24 cellular contexts compared by ENCODE assay signal in genomic region chr12:39165338-39165737, GRCh38.
DNase-seq lines count a peak whose midpoint lies in the region; ATAC-seq, FAIRE-seq and TF ChIP-seq lines count a peak whose summit lies in the region.
"Had no signal": no experiment of that assay in that cellular context is flagged by ENCODE, and none has a peak within 500 bp of the region (broad histone marks: within the 10 kb centered on the region; RNA-seq: fewer than 3 reads in every experiment).

No MANE protein-coding gene starts in this region.

- peak; percentile 60 for ATAC-seq in mucosa of descending colon
- no peak for ATAC-seq in pancreas
- ATAC-seq in HG03432 (IDR thresholded peaks at IDR 0.05; ENCODE audit: unreplicated experiment) = no peak
- ATAC-seq: A549; CD8-positive, alpha-beta T cell had no signal

- intact Hi-C loops in mucosa of descending colon (cut with DNase I, micrococcal nuclease) (no loop called here), pancreas (cut with DNase I) (no loop called here)

- H3K36me3 Mint-ChIP-seq in endodermal cell (ENCODE audit: low read depth) = peaks cover 3% of the 10 kb centered on the region
- H3K36me3 Mint-ChIP-seq in T-helper 2 cell treated with Interferon-gamma antibody and Interleukin-4, amounts not matched to agents 5 μg/mL and 100 μg/mL, for 36 hours (ENCODE audit: low read depth) = no peaks in the 10 kb centered on the region
- H3K36me3 Mint-ChIP-seq: CD8-positive, alpha-beta T cell had no signal

- DNase-seq in DMS53 (lab: John Stamatoyannopoulos, UW) = peak; percentile 59
- DNase-seq in HT-29 (ENCODE audit: low spot score) = peak; percentile 5
- DNase-seq in endodermal cell = no peak
- no peak for DNase-seq in mucosa of descending colon
- no peak for DNase-seq in T-helper 2 cell treated with Interferon-gamma antibody and Interleukin-4, amounts not matched to agents 5 μg/mL and 100 μg/mL, for 36 hours (ENCODE audit: low spot score)
- DNase-seq in caudate nucleus (lab: John Stamatoyannopoulos, UW) = no peak
- DNase-seq in pancreas = no peak
- DNase-seq: AML-193; Caco-2; Calu3; CD4-positive, alpha-beta T cell; CD8-positive, alpha-beta T cell; DMS79 treated with DMSO at 0.1 percent for 48 hours; GF-D8 had no signal

- H3K27ac Mint-ChIP-seq in endodermal cell = peak overlapping the region; percentile 21
- H3K27ac Mint-ChIP-seq in T-helper 2 cell treated with Interferon-gamma antibody and Interleukin-4, amounts not matched to agents 5 μg/mL and 100 μg/mL, for 36 hours = no peak overlapping the region
- H3K27ac Mint-ChIP-seq: B cell; CD4-positive, alpha-beta T cell; CD8-positive, alpha-beta T cell had no signal

- H3K4me3 Mint-ChIP-seq in endodermal cell = no peak overlapping the region
- no peak overlapping the region for H3K4me3 Mint-ChIP-seq in T-helper 2 cell treated with Interferon-gamma antibody and Interleukin-4, amounts not matched to agents 5 μg/mL and 100 μg/mL, for 36 hours
- H3K4me3 Mint-ChIP-seq: B cell; CD4-positive, alpha-beta T cell; CD8-positive, alpha-beta T cell had no signal

- H3K4me3 ChIP-seq in endodermal cell (ENCODE audit: low read length) = no peak overlapping the region
- H3K4me3 ChIP-seq in mucosa of descending colon = no peak overlapping the region
- no peak overlapping the region for H3K4me3 ChIP-seq in pancreas
- H3K4me3 ChIP-seq: A549; BLaER1 treated with 17β-estradiol and CSF1 and Interleukin-3, amounts not matched to agents 10 nM and 100 nM had no signal

- peaks cover 15% of the 10 kb centered on the region for H3K9me3 Mint-ChIP-seq in endodermal cell
- no peaks in the 10 kb centered on the region for H3K9me3 Mint-ChIP-seq in T-helper 2 cell treated with Interferon-gamma antibody and Interleukin-4, amounts not matched to agents 5 μg/mL and 100 μg/mL, for 36 hours

- H3K36me3 ChIP-seq in endodermal cell (ENCODE audit: control insufficient read depth, insufficient read depth, low read length) (no peaks in the 10 kb centered on the region), mucosa of descending colon (ENCODE audit: low read depth) (no peaks in the 10 kb centered on the region), pancreas (no peaks in the 10 kb centered on the region)
- H3K36me3 ChIP-seq: BLaER1 treated with 17β-estradiol and CSF1 and Interleukin-3, amounts not matched to agents 10 nM and 100 nM had no signal

- H3K27me3 Mint-ChIP-seq in endodermal cell (ENCODE audit: insufficient read depth) = no peaks in the 10 kb centered on the region
- H3K27me3 Mint-ChIP-seq in T-helper 2 cell treated with Interferon-gamma antibody and Interleukin-4, amounts not matched to agents 5 μg/mL and 100 μg/mL, for 36 hours (ENCODE audit: low read depth) = no peaks in the 10 kb centered on the region
- H3K27me3 Mint-ChIP-seq: B cell; CD4-positive, alpha-beta T cell had no signal

- peaks cover 19% of the 10 kb centered on the region for H3K4me1 Mint-ChIP-seq in endodermal cell
- H3K4me1 Mint-ChIP-seq in T-helper 2 cell treated with Interferon-gamma antibody and Interleukin-4, amounts not matched to agents 5 μg/mL and 100 μg/mL, for 36 hours (ENCODE audit: low read depth) = no peaks in the 10 kb centered on the region
- H3K4me1 Mint-ChIP-seq: B cell had no signal

- no peak for FAIRE-seq in pancreas (lab: Jason Lieb, UNC)
- FAIRE-seq: A549, D721Med, G401.6, GM12891, GM19239 had no signal

- H3K9me3 ChIP-seq in endodermal cell (ENCODE audit: control insufficient read depth, low read length) (peaks cover 7% of the 10 kb centered on the region), mucosa of descending colon (no peaks in the 10 kb centered on the region), pancreas (no peaks in the 10 kb centered on the region)
- H3K9me3 ChIP-seq: A549; BLaER1 treated with 17β-estradiol and CSF1 and Interleukin-3, amounts not matched to agents 10 nM and 100 nM; Caco-2 had no signal

- no peak overlapping the region for H3K9ac ChIP-seq in endodermal cell (ENCODE audit: extremely low read depth, low read length, poor library complexity, severe bottlenecking)
- H3K9ac ChIP-seq: BLaER1 treated with 17β-estradiol and CSF1 and Interleukin-3, amounts not matched to agents 10 nM and 100 nM had no signal

- no peak overlapping the region for H3K27ac ChIP-seq in endodermal cell (ENCODE audit: low read depth, low read length)
- no peak overlapping the region for H3K27ac ChIP-seq in caudate nucleus (ENCODE audit: low read depth, low read length)
- no peak overlapping the region for H3K27ac ChIP-seq in pancreas
- H3K27ac ChIP-seq: 22Rv1; A549; BLaER1 treated with 17β-estradiol and CSF1 and Interleukin-3, amounts not matched to agents 10 nM and 100 nM; C4-2B had no signal

- TF ChIP-seq CTCF in endodermal cell (conservative IDR thresholded peaks at IDR 0.05) (no peak), mucosa of descending colon (IDR thresholded peaks at IDR 0.05) (no peak), pancreas (IDR thresholded peaks at IDR 0.05) (no peak)

- H3K4me1 ChIP-seq in endodermal cell (ENCODE audit: control insufficient read depth, insufficient read depth, low read length) (no peaks in the 10 kb centered on the region), mucosa of descending colon (ENCODE audit: low read depth) (no peaks in the 10 kb centered on the region), pancreas (no peaks in the 10 kb centered on the region)
- H3K4me1 ChIP-seq: A549; BLaER1 treated with 17β-estradiol and CSF1 and Interleukin-3, amounts not matched to agents 10 nM and 100 nM; Caco-2 had no signal

- H3K27me3 ChIP-seq in endodermal cell (ENCODE audit: control insufficient read depth, insufficient read depth, low read length, poor library complexity, severe bottlenecking) = no peaks in the 10 kb centered on the region
- no peaks in the 10 kb centered on the region for H3K27me3 ChIP-seq in pancreas
- H3K27me3 ChIP-seq: BLaER1 treated with 17β-estradiol and CSF1 and Interleukin-3, amounts not matched to agents 10 nM and 100 nM had no signal

Comparison
In these comparisons a context has a peak if more than half of its experiments do, and no peak if none do; other contexts are left out.
1. DNase-seq: peak in DMS53 (single experiment) and HT-29 (single experiment); none in endodermal cell (single experiment), mucosa of descending colon (0 of 3), T-helper 2 cell treated with Interferon-gamma antibody and Interleukin-4, amounts not matched to agents 5 μg/mL and 100 μg/mL, for 36 hours (single experiment), caudate nucleus (0 of 61) and pancreas (0 of 6).